In genomic region chr16:14003119-14003570, GRCh38 we compare ENCODE assay signal across 9 cellular contexts.
DNase-seq lines count a peak whose midpoint lies in the region; ATAC-seq and TF ChIP-seq lines count a peak whose summit lies in the region.
"Had no signal": no experiment of that assay in that cellular context is flagged by ENCODE, and none has a peak within 500 bp of the region (broad histone marks: within the 10 kb centered on the region; RNA-seq: fewer than 3 reads in every experiment).

No MANE protein-coding gene starts in this region.

- peaks cover 13% of the 10 kb centered on the region for H3K4me1 ChIP-seq in parathyroid adenoma

- H3K27ac ChIP-seq in 22Rv1 (no peak overlapping the region), parathyroid adenoma (no peak overlapping the region)

- DNase-seq in HFFc6 (peak; percentile 72), left cardiac atrium (peak; percentile 68), HK-2 (ENCODE audit: unreplicated experiment) (no peak)
- DNase-seq in activated CD4-positive, alpha-beta T cell treated with anti-CD3 and anti-CD28 coated beads, Interleukin-2, amount 50 U/mL, for 4 hours = no peak

- H3K4me3 ChIP-seq in parathyroid adenoma (ENCODE audit: low read depth, low read length) = peak overlapping the region; percentile 5

- H3K27me3 ChIP-seq in parathyroid adenoma (ENCODE audit: control insufficient read depth, insufficient read depth, low read length) = no peaks in the 10 kb centered on the region

- no peaks in the 10 kb centered on the region for H3K36me3 ChIP-seq in parathyroid adenoma (ENCODE audit: control insufficient read depth, insufficient read depth, low read length)

- intact Hi-C loops in left cardiac atrium (cut with DNase I) = loop anchor here in 1 of 2 donors (5.0 kb wide), 1 partner anchor 184 kb away; no protein-coding TSS in a partner anchor

- no peaks in the 10 kb centered on the region for H3K9me3 Mint-ChIP-seq in HFFc6
- no peaks in the 10 kb centered on the region for H3K9me3 Mint-ChIP-seq in activated T-helper 17 cell treated with anti-CD3 and anti-CD28 coated beads, Interleukin-2, amount 50 U/mL, for 72 hours

- H3K9ac ChIP-seq in parathyroid adenoma = no peak overlapping the region

- peak overlapping the region; percentile 92 for H3K4me3 Mint-ChIP-seq in HFFc6
- no peak overlapping the region for H3K4me3 Mint-ChIP-seq in activated T-helper 17 cell treated with anti-CD3 and anti-CD28 coated beads, Interleukin-2, amount 50 U/mL, for 72 hours
- H3K4me3 Mint-ChIP-seq: activated naive CD8-positive, alpha-beta T cell had no signal

- no peaks in the 10 kb centered on the region for H3K79me2 ChIP-seq in parathyroid adenoma

- peak overlapping the region; percentile 40 for H3K27ac Mint-ChIP-seq in HFFc6
- H3K27ac Mint-ChIP-seq in activated T-helper 17 cell treated with anti-CD3 and anti-CD28 coated beads, Interleukin-2, amount 50 U/mL, for 72 hours = peak overlapping the region; percentile 25
- H3K27ac Mint-ChIP-seq: activated naive CD8-positive, alpha-beta T cell had no signal

- peak; percentile 8; the same call in 1 of the 2 replicates for TF ChIP-seq CTCF in 22Rv1 (IDR thresholded peaks at IDR 0.05)
- TF ChIP-seq CTCF in HFFc6 (IDR thresholded peaks at IDR 0.05) = peak; percentile 16; the same call in 1 of the 2 replicates
- no peak for TF ChIP-seq CTCF in parathyroid adenoma (IDR thresholded peaks at IDR 0.05)

- peaks cover 30% of the 10 kb centered on the region for H3K4me1 Mint-ChIP-seq in HFFc6 (ENCODE audit: low read depth)
- H3K4me1 Mint-ChIP-seq in activated T-helper 17 cell treated with anti-CD3 and anti-CD28 coated beads, Interleukin-2, amount 50 U/mL, for 72 hours = peaks cover 5% of the 10 kb centered on the region

- peak overlapping the region; percentile 68 for H2AFZ ChIP-seq in parathyroid adenoma

- H3K27me3 Mint-ChIP-seq in HFFc6 (ENCODE audit: insufficient read depth) = peaks cover 15% of the 10 kb centered on the region
- H3K27me3 Mint-ChIP-seq in activated T-helper 17 cell treated with anti-CD3 and anti-CD28 coated beads, Interleukin-2, amount 50 U/mL, for 72 hours = peaks cover 19% of the 10 kb centered on the region

- no peaks in the 10 kb centered on the region for H3K9me3 ChIP-seq in parathyroid adenoma (ENCODE audit: control insufficient read depth, low read length)

- no peak overlapping the region for H3K4me2 ChIP-seq in parathyroid adenoma (ENCODE audit: low read length)

- H3K36me3 Mint-ChIP-seq in HFFc6 (ENCODE audit: low read depth) = no peaks in the 10 kb centered on the region
- no peaks in the 10 kb centered on the region for H3K36me3 Mint-ChIP-seq in activated T-helper 17 cell treated with anti-CD3 and anti-CD28 coated beads, Interleukin-2, amount 50 U/mL, for 72 hours (ENCODE audit: low read depth)
- H3K36me3 Mint-ChIP-seq: activated naive CD8-positive, alpha-beta T cell had no signal

- no peak for ATAC-seq in activated T-helper 17 cell treated with anti-CD3 and anti-CD28 coated beads, Interleukin-2, amount 50 U/mL, for 72 hours (replicated peaks)
- ATAC-seq in left cardiac atrium (peak; percentile 55 to 84), HG03045 (IDR thresholded peaks at IDR 0.05; ENCODE audit: unreplicated experiment) (no peak)

Comparison
In these comparisons a context has a peak if more than half of its experiments do, and no peak if none do; other contexts are left out.
1. DNase-seq: peak in HFFc6 (single experiment) and left cardiac atrium (single experiment); none in HK-2 (single experiment) and activated CD4-positive, alpha-beta T cell treated with anti-CD3 and anti-CD28 coated beads, Interleukin-2, amount 50 U/mL, for 4 hours (0 of 2).
2. ATAC-seq: peak in left cardiac atrium (2 of 2); none in activated T-helper 17 cell treated with anti-CD3 and anti-CD28 coated beads, Interleukin-2, amount 50 U/mL, for 72 hours (single experiment) and HG03045 (single experiment).